Comparison of ENCODE assay signal across 1 cellular context in the genomic region with DNA sequence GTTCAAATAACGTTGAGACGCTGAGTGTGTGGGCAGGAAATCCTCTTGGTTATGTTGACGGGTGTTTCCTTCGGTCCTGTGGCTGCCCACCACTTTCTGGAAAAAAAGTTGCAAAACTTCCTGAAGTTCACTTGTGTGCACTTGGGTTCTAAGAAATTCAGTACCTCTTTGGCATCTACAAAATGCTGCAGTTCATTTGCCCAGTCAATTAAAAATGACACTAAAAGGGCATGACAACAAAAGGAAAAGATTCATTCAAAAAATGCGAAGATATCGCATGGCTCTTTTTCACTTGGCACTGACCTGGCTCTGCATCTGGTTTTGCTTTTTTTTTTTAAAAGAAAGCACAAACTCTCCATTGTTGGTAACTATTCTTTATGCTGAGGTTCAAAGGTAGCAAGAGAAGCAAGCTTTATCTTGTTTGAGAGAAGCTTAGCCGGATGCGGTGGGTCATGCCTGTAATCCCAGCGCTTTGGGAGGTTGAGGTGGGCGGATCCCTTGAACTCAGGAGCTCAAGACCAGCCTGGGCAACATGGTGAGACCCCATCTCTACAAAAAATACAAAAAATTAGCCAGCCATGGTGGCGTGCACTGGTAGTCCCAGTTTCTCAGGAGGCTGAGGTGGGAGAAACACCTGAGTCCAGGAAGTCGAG.
TF ChIP-seq lines count a peak whose summit lies in the region.

No MANE protein-coding gene starts in this region.

TF ChIP-seq in GM23338, 12 proteins besides CTCF, POLR2A, EP300 and RAD21 (continued from another document):
- TF ChIP-seq, protein P1, sequence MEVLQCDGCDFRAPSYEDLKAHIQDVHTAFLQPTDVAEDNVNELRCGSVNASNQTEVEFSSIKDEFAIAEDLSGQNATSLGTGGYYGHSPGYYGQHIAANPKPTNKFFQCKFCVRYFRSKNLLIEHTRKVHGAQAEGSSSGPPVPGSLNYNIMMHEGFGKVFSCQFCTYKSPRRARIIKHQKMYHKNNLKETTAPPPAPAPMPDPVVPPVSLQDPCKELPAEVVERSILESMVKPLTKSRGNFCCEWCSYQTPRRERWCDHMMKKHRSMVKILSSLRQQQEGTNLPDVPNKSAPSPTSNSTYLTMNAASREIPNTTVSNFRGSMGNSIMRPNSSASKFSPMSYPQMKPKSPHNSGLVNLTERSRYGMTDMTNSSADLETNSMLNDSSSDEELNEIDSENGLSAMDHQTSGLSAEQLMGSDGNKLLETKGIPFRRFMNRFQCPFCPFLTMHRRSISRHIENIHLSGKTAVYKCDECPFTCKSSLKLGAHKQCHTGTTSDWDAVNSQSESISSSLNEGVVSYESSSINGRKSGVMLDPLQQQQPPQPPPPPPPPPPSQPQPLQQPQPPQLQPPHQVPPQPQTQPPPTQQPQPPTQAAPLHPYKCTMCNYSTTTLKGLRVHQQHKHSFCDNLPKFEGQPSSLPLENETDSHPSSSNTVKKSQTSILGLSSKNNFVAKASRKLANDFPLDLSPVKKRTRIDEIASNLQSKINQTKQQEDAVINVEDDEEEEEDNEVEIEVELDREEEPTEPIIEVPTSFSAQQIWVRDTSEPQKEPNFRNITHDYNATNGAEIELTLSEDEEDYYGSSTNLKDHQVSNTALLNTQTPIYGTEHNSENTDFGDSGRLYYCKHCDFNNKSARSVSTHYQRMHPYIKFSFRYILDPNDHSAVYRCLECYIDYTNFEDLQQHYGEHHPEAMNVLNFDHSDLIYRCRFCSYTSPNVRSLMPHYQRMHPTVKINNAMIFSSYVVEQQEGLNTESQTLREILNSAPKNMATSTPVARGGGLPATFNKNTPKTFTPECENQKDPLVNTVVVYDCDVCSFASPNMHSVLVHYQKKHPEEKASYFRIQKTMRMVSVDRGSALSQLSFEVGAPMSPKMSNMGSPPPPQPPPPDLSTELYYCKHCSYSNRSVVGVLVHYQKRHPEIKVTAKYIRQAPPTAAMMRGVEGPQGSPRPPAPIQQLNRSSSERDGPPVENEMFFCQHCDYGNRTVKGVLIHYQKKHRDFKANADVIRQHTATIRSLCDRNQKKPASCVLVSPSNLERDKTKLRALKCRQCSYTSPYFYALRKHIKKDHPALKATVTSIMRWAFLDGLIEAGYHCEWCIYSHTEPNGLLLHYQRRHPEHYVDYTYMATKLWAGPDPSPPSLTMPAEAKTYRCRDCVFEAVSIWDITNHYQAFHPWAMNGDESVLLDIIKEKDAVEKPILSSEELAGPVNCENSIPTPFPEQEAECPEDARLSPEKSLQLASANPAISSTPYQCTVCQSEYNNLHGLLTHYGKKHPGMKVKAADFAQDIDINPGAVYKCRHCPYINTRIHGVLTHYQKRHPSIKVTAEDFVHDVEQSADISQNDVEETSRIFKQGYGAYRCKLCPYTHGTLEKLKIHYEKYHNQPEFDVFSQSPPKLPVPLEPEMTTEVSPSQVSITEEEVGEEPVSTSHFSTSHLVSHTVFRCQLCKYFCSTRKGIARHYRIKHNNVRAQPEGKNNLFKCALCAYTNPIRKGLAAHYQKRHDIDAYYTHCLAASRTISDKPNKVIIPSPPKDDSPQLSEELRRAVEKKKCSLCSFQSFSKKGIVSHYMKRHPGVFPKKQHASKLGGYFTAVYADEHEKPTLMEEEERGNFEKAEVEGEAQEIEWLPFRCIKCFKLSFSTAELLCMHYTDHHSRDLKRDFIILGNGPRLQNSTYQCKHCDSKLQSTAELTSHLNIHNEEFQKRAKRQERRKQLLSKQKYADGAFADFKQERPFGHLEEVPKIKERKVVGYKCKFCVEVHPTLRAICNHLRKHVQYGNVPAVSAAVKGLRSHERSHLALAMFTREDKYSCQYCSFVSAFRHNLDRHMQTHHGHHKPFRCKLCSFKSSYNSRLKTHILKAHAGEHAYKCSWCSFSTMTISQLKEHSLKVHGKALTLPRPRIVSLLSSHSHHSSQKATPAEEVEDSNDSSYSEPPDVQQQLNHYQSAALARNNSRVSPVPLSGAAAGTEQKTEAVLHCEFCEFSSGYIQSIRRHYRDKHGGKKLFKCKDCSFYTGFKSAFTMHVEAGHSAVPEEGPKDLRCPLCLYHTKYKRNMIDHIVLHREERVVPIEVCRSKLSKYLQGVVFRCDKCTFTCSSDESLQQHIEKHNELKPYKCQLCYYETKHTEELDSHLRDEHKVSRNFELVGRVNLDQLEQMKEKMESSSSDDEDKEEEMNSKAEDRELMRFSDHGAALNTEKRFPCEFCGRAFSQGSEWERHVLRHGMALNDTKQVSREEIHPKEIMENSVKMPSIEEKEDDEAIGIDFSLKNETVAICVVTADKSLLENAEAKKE (CRISPR knock-in tag; IDR thresholded peaks at IDR 0.05): no peak
- TF ChIP-seq EZH2 (IDR thresholded peaks at IDR 0.05; ENCODE audit: low read depth, unreplicated experiment) (no peak), POLR2AphosphoS5 (IDR thresholded peaks at IDR 0.05; ENCODE audit: low read depth) (no peak), STAT1 (IDR thresholded peaks at IDR 0.05; ENCODE audit: unreplicated experiment) (no peak), CREB1 (CRISPR knock-in tag; IDR thresholded peaks at IDR 0.05; ENCODE audit: low read depth) (no peak), ZNF114 (CRISPR knock-in tag; IDR thresholded peaks at IDR 0.05) (no peak), JUNB (IDR thresholded peaks at IDR 0.05; ENCODE audit: unreplicated experiment) (no peak), REST (IDR thresholded peaks at IDR 0.05; ENCODE audit: unreplicated experiment) (no peak), ETS1 (IDR thresholded peaks at IDR 0.05) (no peak), EZH2phosphoT487 (IDR thresholded peaks at IDR 0.05; ENCODE audit: unreplicated experiment) (no peak), ZNF331 (CRISPR knock-in tag; IDR thresholded peaks at IDR 0.05; ENCODE audit: low read depth) (no peak)
